Comparison of ENCODE assay signal across 9 cellular contexts in genomic region chr16:70738083-70738977, GRCh38. TPM values are rescaled to one million over a fixed set of nuclear protein-coding genes. Genes with fewer than 3 reads are reported as not detected.
DNase-seq lines count a peak whose midpoint lies in the region; ATAC-seq, FAIRE-seq and TF ChIP-seq lines count a peak whose summit lies in the region.
"Had no signal": no experiment of that assay in that cellular context is flagged by ENCODE, and none has a peak within 500 bp of the region (broad histone marks: within the 10 kb centered on the region; RNA-seq: fewer than 3 reads in every experiment).

No MANE protein-coding gene starts in this region.

- ATAC-seq in pancreas, result peak; percentile 30 to 82 (median 62)
- ATAC-seq in HG03108 (IDR thresholded peaks at IDR 0.05; ENCODE audit: unreplicated experiment), result no peak
- ATAC-seq in GM18867 (IDR thresholded peaks at IDR 0.05; ENCODE audit: unreplicated experiment), result no peak

- no peaks in the 10 kb centered on the region for H3K9me3 ChIP-seq in pancreas

- intact Hi-C loops in pancreas (cut with DNase I), result no loop called here

- DNase-seq in NCI-H82 (lab: John Stamatoyannopoulos, UW) (peak; percentile 72), NCI-H82 treated with DMSO at 0.1 percent for 48 hours (lab: John Stamatoyannopoulos, UW; ENCODE audit: unreplicated experiment) (no peak), fibroblast of villous mesenchyme (ENCODE audit: low read depth) (peak; percentile 92), pancreas (no peak)
- peak; percentile 79 for DNase-seq in activated CD8-positive, alpha-beta memory T cell treated with anti-CD3 and anti-CD28 coated beads, Interleukin-2, amount 50 U/mL, for 48 hours

- FAIRE-seq in pancreas (lab: Jason Lieb, UNC), result no peak

- H3K27ac ChIP-seq in pancreas, result peak overlapping the region in 2 of 4 donors; percentile 53 to 58
- H3K27ac ChIP-seq: epithelial cell of prostate had no signal

- 83% methylated on average over 22 of the region's 22 CpGs for WGBS in pancreas, 2 donors

- TF ChIP-seq CTCF in LNCAP (IDR thresholded peaks at IDR 0.05), result peak; percentile 53
- peak; percentile 86 for TF ChIP-seq CTCF in fibroblast of villous mesenchyme (IDR thresholded peaks at IDR 0.05; ENCODE audit: insufficient read depth, low read depth, low read length)
- TF ChIP-seq CTCF in pancreas (IDR thresholded peaks at IDR 0.05), result peak in 1 of 4 donors; percentile 10

- no peaks in the 10 kb centered on the region for H3K27me3 ChIP-seq in pancreas

- no peaks in the 10 kb centered on the region for H3K4me1 ChIP-seq in pancreas

- H3K4me3 ChIP-seq in fibroblast of villous mesenchyme (ENCODE audit: low read depth, low read length) (no peak overlapping the region), pancreas (no peak overlapping the region)

- H3K36me3 ChIP-seq in pancreas, result no peaks in the 10 kb centered on the region

RNA-seq across cellular contexts. Expression of gene MTSS2, which starts 52.5 kb away (rescaled TPM):
- 74.1 and 97.6 TPM in 2 replicates for total RNA-seq in fibroblast of villous mesenchyme
- total RNA-seq in pancreas, result 10 to 100 TPM in 2 of 6 donors, 1 to 10 TPM in 4; 5.0 to 17.3 (median 8.5) TPM
- 10 to 100 TPM; 34.3 to 39.1 TPM for polyA plus RNA-seq in pancreas

Comparison
In these comparisons a context has a peak if more than half of its experiments do, and no peak if none do; other contexts are left out.
1. DNase-seq: peak in NCI-H82 (single experiment), activated CD8-positive, alpha-beta memory T cell treated with anti-CD3 and anti-CD28 coated beads, Interleukin-2, amount 50 U/mL, for 48 hours (single experiment) and fibroblast of villous mesenchyme (single experiment); none in NCI-H82 treated with DMSO at 0.1 percent for 48 hours (single experiment) and pancreas (0 of 6).
2. ATAC-seq: peak in pancreas (4 of 4); none in HG03108 (single experiment) and GM18867 (single experiment).